Comparison of ENCODE assay signal across 23 cellular contexts in genomic region chr13:113366031-113366588, GRCh38. TPM values are rescaled to one million over a fixed set of nuclear protein-coding genes. Genes with fewer than 3 reads are reported as not detected.
DNase-seq lines count a peak whose midpoint lies in the region; ATAC-seq and TF ChIP-seq lines count a peak whose summit lies in the region.
"Had no signal": no experiment of that assay in that cellular context is flagged by ENCODE, and none has a peak within 500 bp of the region (broad histone marks: within the 10 kb centered on the region; RNA-seq: fewer than 3 reads in every experiment).

No MANE protein-coding gene starts in this region.

- H3K9me3 ChIP-seq in WERI-Rb-1 (ENCODE audit: severe bottlenecking): no peaks in the 10 kb centered on the region
- H3K9me3 ChIP-seq in adrenal gland (replicated peaks in 1 of 3): no peaks in the 10 kb centered on the region
- H3K9me3 ChIP-seq: BLaER1 had no signal

- DNase-seq in natural killer cell treated with Interleukin-12 subunit alpha and Interleukin-12 subunit beta and Interleukin-15 and Interleukin-18, amount 100 ng/mL, for 72 hours (ENCODE audit: low spot score): no peak
- DNase-seq in natural killer cell (no peak), WERI-Rb-1 (peak; percentile 25), mesothelial cell of epicardium (ENCODE audit: low spot score in 2 of 2, unreplicated experiment in 2 of 2) (peak in 1 of 2 experiments; percentile 32), adrenal gland (no peak)
- no peak for DNase-seq in stimulated activated CD4-positive, alpha-beta T cell treated with anti-CD3 and anti-CD28 coated beads, Interleukin-15, amount 100 ng/mL, for 24 hours
- DNase-seq: activated CD4-positive, CD25-positive, alpha-beta regulatory T cell; effector CD8-positive, alpha-beta T cell; HFFc6; NCI-H1417 treated with DMSO at 0.1 percent for 48 hours; NCI-H2171; NCI-H69; retina; SHP77 treated with DMSO at 0.1 percent for 48 hours; stimulated activated CD4-positive, alpha-beta T cell treated with anti-CD3 and anti-CD28 coated beads, Interleukin-12 subunit alpha, Interleukin-12 subunit beta, amount 100 ng/mL, for 4 hours; substantia nigra had no signal

- H3K27me3 Mint-ChIP-seq in natural killer cell treated with Interleukin-12 subunit alpha and Interleukin-12 subunit beta and Interleukin-15 and Interleukin-18, amount 100 ng/mL, for 72 hours: peaks cover 11 to 15% of the 10 kb centered on the region in 2 donors
- peaks cover 15 to 17% of the 10 kb centered on the region in 2 donors for H3K27me3 Mint-ChIP-seq in natural killer cell (ENCODE audit: low read depth in 2 of 2)
- H3K27me3 Mint-ChIP-seq in mesothelial cell of epicardium (ENCODE audit: low read depth): peaks cover 3% of the 10 kb centered on the region

- H3K27ac ChIP-seq in WERI-Rb-1 (no peak overlapping the region), adrenal gland (no peak overlapping the region)
- H3K27ac ChIP-seq: BLaER1 had no signal

- ATAC-seq in natural killer cell treated with Interleukin-12 subunit alpha and Interleukin-12 subunit beta and Interleukin-15 and Interleukin-18, amount 100 ng/mL, for 72 hours: peak in 1 of 2 donors; percentile 31
- no peak for ATAC-seq in natural killer cell
- no peak for ATAC-seq in activated CD4-positive, CD25-positive, alpha-beta regulatory T cell treated with anti-CD3 and anti-CD28 coated beads, Interleukin-2, amount 50 U/mL, for 24 hours
- ATAC-seq in HG03159 (IDR thresholded peaks at IDR 0.05; ENCODE audit: unreplicated experiment): no peak

- peaks cover 0 to 4% of the 10 kb centered on the region in 2 donors for H3K4me1 Mint-ChIP-seq in natural killer cell treated with Interleukin-12 subunit alpha and Interleukin-12 subunit beta and Interleukin-15 and Interleukin-18, amount 100 ng/mL, for 72 hours (ENCODE audit: low read depth in 2 of 2)
- H3K4me1 Mint-ChIP-seq in natural killer cell (no peaks in the 10 kb centered on the region), mesothelial cell of epicardium (peaks cover 3% of the 10 kb centered on the region)

- H3K36me3 Mint-ChIP-seq in natural killer cell treated with Interleukin-12 subunit alpha and Interleukin-12 subunit beta and Interleukin-15 and Interleukin-18, amount 100 ng/mL, for 72 hours: no peaks in the 10 kb centered on the region
- no peaks in the 10 kb centered on the region for H3K36me3 Mint-ChIP-seq in natural killer cell
- no peaks in the 10 kb centered on the region for H3K36me3 Mint-ChIP-seq in mesothelial cell of epicardium
- H3K36me3 Mint-ChIP-seq: activated naive CD8-positive, alpha-beta T cell had no signal

- peaks cover 8 to 9% of the 10 kb centered on the region in 2 donors for H3K4me1 ChIP-seq in adrenal gland (replicated peaks in 1 of 2)

- WGBS in adrenal gland, 4 donors: 81 to 93% (median 85%) methylated on average over 5 to 8 of the region's 8 CpGs

- H3K4me3 ChIP-seq in WERI-Rb-1 (ENCODE audit: low read depth, low read length): no peak overlapping the region
- no peak overlapping the region for H3K4me3 ChIP-seq in adrenal gland
- H3K4me3 ChIP-seq: BLaER1 had no signal

- no peaks in the 10 kb centered on the region for H3K9me3 Mint-ChIP-seq in natural killer cell treated with Interleukin-12 subunit alpha and Interleukin-12 subunit beta and Interleukin-15 and Interleukin-18, amount 100 ng/mL, for 72 hours
- H3K9me3 Mint-ChIP-seq in natural killer cell (no peaks in the 10 kb centered on the region), mesothelial cell of epicardium (no peaks in the 10 kb centered on the region)
- H3K9me3 Mint-ChIP-seq: HFFc6 had no signal

- H3K36me3 ChIP-seq in WERI-Rb-1 (peaks cover 14% of the 10 kb centered on the region), adrenal gland (replicated peaks in 1 of 2) (no peaks in the 10 kb centered on the region)
- H3K36me3 ChIP-seq: BLaER1 had no signal

- intact Hi-C loops in natural killer cell (cut with micrococcal nuclease): no loop called here
- intact Hi-C loops in adrenal gland (cut with DNase I): no loop called here

- H3K27me3 ChIP-seq in WERI-Rb-1 (ENCODE audit: insufficient read depth, low read depth, severe bottlenecking) (no peaks in the 10 kb centered on the region), adrenal gland (no peaks in the 10 kb centered on the region)

- H3K4me3 Mint-ChIP-seq in natural killer cell treated with Interleukin-12 subunit alpha and Interleukin-12 subunit beta and Interleukin-15 and Interleukin-18, amount 100 ng/mL, for 72 hours: peak overlapping the region; percentile 17
- no peak overlapping the region for H3K4me3 Mint-ChIP-seq in natural killer cell
- peak overlapping the region; percentile 54 for H3K4me3 Mint-ChIP-seq in mesothelial cell of epicardium
- H3K4me3 Mint-ChIP-seq: HFFc6 had no signal

- TF ChIP-seq POLR2A in adrenal gland (IDR thresholded peaks at IDR 0.05): no peak

- no peak overlapping the region for H3K27ac Mint-ChIP-seq in natural killer cell treated with Interleukin-12 subunit alpha and Interleukin-12 subunit beta and Interleukin-15 and Interleukin-18, amount 100 ng/mL, for 72 hours
- H3K27ac Mint-ChIP-seq in natural killer cell: no peak overlapping the region
- peak overlapping the region; percentile 34 for H3K27ac Mint-ChIP-seq in mesothelial cell of epicardium
- H3K27ac Mint-ChIP-seq: activated naive CD8-positive, alpha-beta T cell; HFFc6 had no signal

- TF ChIP-seq CTCF in natural killer cell (IDR thresholded peaks at IDR 0.05): no peak
- no peak for TF ChIP-seq CTCF in WERI-Rb-1 (IDR thresholded peaks at IDR 0.05; ENCODE audit: low read depth, low read length)
- no peak for TF ChIP-seq CTCF in mesothelial cell of epicardium (IDR thresholded peaks at IDR 0.05; ENCODE audit: unreplicated experiment)
- no peak for TF ChIP-seq CTCF in adrenal gland (IDR thresholded peaks at IDR 0.05)

RNA-seq across cellular contexts. Expression of gene GRTP1, which starts 2.2 kb away (rescaled TPM):
- not detected for total RNA-seq in natural killer cell treated with Interleukin-12 subunit alpha and Interleukin-12 subunit beta and Interleukin-15 and Interleukin-18, amount 100 ng/mL, for 72 hours
- total RNA-seq in natural killer cell (not detected), mesothelial cell of epicardium (13.6 to 14.7 TPM (median 13.7 TPM) in 3 replicates), adrenal gland (10 to 100 TPM in 7 of 8 donors, 1 to 10 TPM in 1; 10.0 to 28.0 (median 16.1) TPM)
- polyA plus RNA-seq in adrenal gland: 1 to 10 TPM; 6.8 to 7.9 (median 7.0) TPM
- total RNA-seq: activated CD8-positive, alpha-beta memory T cell treated with anti-CD3 and anti-CD28 coated beads for 36 hours; glomerular endothelial cell; T-helper 1 cell treated with Interleukin-12 subunit alpha and Interleukin-12 subunit beta and Interleukin-4 antibody, amounts not matched to agents 30 ng/mL and 1 ng/mL, for 36 hours had no signal

Comparison
In these comparisons a context has a peak if more than half of its experiments do, and no peak if none do; other contexts are left out.
1. RNA of gene GRTP1, which starts 2.2 kb away (total RNA-seq): 10.0 to 28.0 TPM in adrenal gland and 13.6 to 14.7 TPM in mesothelial cell of epicardium; not detected in natural killer cell treated with Interleukin-12 subunit alpha and Interleukin-12 subunit beta and Interleukin-15 and Interleukin-18, amount 100 ng/mL, for 72 hours and not detected in natural killer cell; every median in the first group is over 4 times any median in the second.